26 cellular contexts compared by ENCODE assay signal in genomic region chr3:79538-79937, GRCh38.
DNase-seq lines count a peak whose midpoint lies in the region; ATAC-seq, FAIRE-seq and TF ChIP-seq lines count a peak whose summit lies in the region.
"Had no signal": no experiment of that assay in that cellular context is flagged by ENCODE, and none has a peak within 500 bp of the region (broad histone marks: within the 10 kb centered on the region; RNA-seq: fewer than 3 reads in every experiment).

No MANE protein-coding gene starts in this region.

- no peak overlapping the region for H2BK12ac ChIP-seq in H1 (ENCODE audit: low read depth, low read length)

- H3K4me3 ChIP-seq in HepG2 (replicated peaks in 1 of 3; ENCODE audit: insufficient read depth in 1 of 3, low read depth in 2 of 3, low read length in 3 of 3) (no peak overlapping the region), right lobe of liver (no peak overlapping the region), IMR-90 (ENCODE audit: insufficient read depth, low read depth, low read length) (no peak overlapping the region), H1 (ENCODE audit: extremely low read depth in 1 of 4, insufficient read depth in 2 of 4, low read depth in 3 of 4, low read length in 4 of 4) (no peak overlapping the region), right atrium auricular region (no peak overlapping the region)
- H3K4me3 ChIP-seq: BLaER1, GM12878 had no signal

- H4K20me1 ChIP-seq in HepG2 (ENCODE audit: insufficient read depth, low read length) (no peaks in the 10 kb centered on the region), IMR-90 (ENCODE audit: insufficient read depth, low read length) (no peaks in the 10 kb centered on the region), H1 (replicated peaks in 1 of 2; ENCODE audit: control insufficient read depth in 1 of 2, insufficient read depth in 2 of 2, low read length in 2 of 2) (no peaks in the 10 kb centered on the region)
- H4K20me1 ChIP-seq: BLaER1 had no signal

- ATAC-seq in HepG2 (no peak), right lobe of liver (no peak), IMR-90 (ENCODE audit: low read depth) (no peak)
- ATAC-seq: GM12878 had no signal

- H4K8ac ChIP-seq in IMR-90 (ENCODE audit: low read depth in 2 of 2, low read length in 2 of 2): no peak overlapping the region
- no peak overlapping the region for H4K8ac ChIP-seq in H1 (ENCODE audit: extremely low read depth, insufficient read depth, low read length)

- BruUV-seq in HepG2 (replicated peaks; lab: Mats Ljungman, UMichigan) (no TSS peak), IMR-90 (replicated peaks; lab: Mats Ljungman, UMichigan) (no TSS peak)

- H3K4me2 ChIP-seq in HepG2 (ENCODE audit: low read depth, low read length) (no peak overlapping the region), IMR-90 (ENCODE audit: low read depth, low read length) (no peak overlapping the region), H1 (ENCODE audit: insufficient read depth in 1 of 2, low read depth in 2 of 2, low read length in 2 of 2) (no peak overlapping the region)
- H3K4me2 ChIP-seq: BLaER1 had no signal

- H2BK15ac ChIP-seq in IMR-90 (ENCODE audit: low read depth, low read length) (no peak overlapping the region), H1 (ENCODE audit: low read length) (no peak overlapping the region)

- no peak overlapping the region for H2AK5ac ChIP-seq in IMR-90 (ENCODE audit: low read depth, low read length)
- H2AK5ac ChIP-seq in H1 (ENCODE audit: low read depth, low read length): no peak overlapping the region

- TF ChIP-seq RAD21 in HepG2 (CRISPR knock-in tag; IDR thresholded peaks at IDR 0.05) (no peak), IMR-90 (IDR thresholded peaks at IDR 0.05; ENCODE audit: low read length) (no peak), H1 (IDR thresholded peaks at IDR 0.05 in 1 of 2, conservative IDR thresholded peaks at IDR 0.05 in 1 of 2; ENCODE audit: low read depth in 2 of 2, low read length in 2 of 2) (no peak)

- intact Hi-C loops in HepG2 (cut with micrococcal nuclease; ENCODE audit: unreplicated experiment) (no loop called here), right lobe of liver (cut with DNase I) (no loop called here), IMR-90 (cut with micrococcal nuclease) (no loop called here), head of caudate nucleus (cut with DNase I) (no loop called here)

- no peak overlapping the region for H2AK9ac ChIP-seq in IMR-90 (replicated peaks; ENCODE audit: low read depth, low read length, poor library complexity)

- H2BK5ac ChIP-seq in IMR-90 (ENCODE audit: low read depth, low read length, poor library complexity, severe bottlenecking) (no peak overlapping the region), H1 (ENCODE audit: low read depth, low read length) (no peak overlapping the region)

- H3K4ac ChIP-seq in IMR-90 (ENCODE audit: low read depth, low read length) (no peak overlapping the region), H1 (replicated peaks; ENCODE audit: insufficient read length, low read depth, low read length) (no peak overlapping the region)

- TF ChIP-seq POLR2A in HepG2 (IDR thresholded peaks at IDR 0.05; ENCODE audit: insufficient read depth in 1 of 2, low read depth in 2 of 2, low read length in 2 of 2) (no peak), right lobe of liver (IDR thresholded peaks at IDR 0.05) (no peak), IMR-90 (IDR thresholded peaks at IDR 0.05; ENCODE audit: low read depth, low read length) (no peak), H1 (IDR thresholded peaks at IDR 0.05; ENCODE audit: control extremely low read depth in 1 of 2, low read depth in 2 of 2, low read length in 2 of 2) (no peak)

- WGBS in HepG2 (ENCODE audit: low lambda C conversion rate): 0% methylated on average over 2 of the region's 2 CpGs
- WGBS in right lobe of liver (ENCODE audit: insufficient coverage, low coverage, low lambda C conversion rate, missing lambda C conversion rate): 32% methylated on average over 2 of the region's 2 CpGs
- no CpG with 5 or more reads among the region's 2 CpGs for WGBS in IMR-90 (ENCODE audit: extremely low coverage in 2 of 2, insufficient read length in 1 of 2), 2 experiments
- 80% methylated on average over 2 of the region's 2 CpGs; no CpG with 5 or more reads in 1 of the 2 experiments for WGBS in H1 (ENCODE audit: extremely low coverage in 1 of 2, insufficient coverage in 1 of 2, insufficient read length in 1 of 2, insufficient replicate concordance in 2 of 2, low coverage in 1 of 2, low lambda C conversion rate in 2 of 2, missing lambda C conversion rate in 1 of 2), 2 experiments

- H3K4me1 ChIP-seq in HepG2 (ENCODE audit: insufficient read depth, low read length) (no peaks in the 10 kb centered on the region), right lobe of liver (no peaks in the 10 kb centered on the region), IMR-90 (ENCODE audit: control insufficient read depth, insufficient read depth, low read length) (no peaks in the 10 kb centered on the region), H1 (replicated peaks in 1 of 4; ENCODE audit: control insufficient read depth in 3 of 4, insufficient read depth in 4 of 4, low read length in 3 of 4) (no peaks in the 10 kb centered on the region), right atrium auricular region (peaks cover 0 to 10% of the 10 kb centered on the region in 2 donors)
- H3K4me1 ChIP-seq: BE2C had no signal

- no peaks in the 10 kb centered on the region for H3K9me1 ChIP-seq in IMR-90 (ENCODE audit: insufficient read depth, low read length)

- H3K23ac ChIP-seq in IMR-90 (ENCODE audit: low read depth, low read length) (no peak overlapping the region), H1 (ENCODE audit: insufficient read length) (no peak overlapping the region)

- no peak overlapping the region for H2BK20ac ChIP-seq in IMR-90 (ENCODE audit: low read depth, low read length)
- H2BK20ac ChIP-seq in H1 (ENCODE audit: low read length): no peak overlapping the region

- no peak for FAIRE-seq in HepG2 (lab: Jason Lieb, UNC)
- FAIRE-seq in H1 (lab: Jason Lieb, UNC): no peak
- FAIRE-seq: GM12892, GM18507 had no signal

- TF ChIP-seq CTCF in HepG2 (CRISPR knock-in tag; IDR thresholded peaks at IDR 0.05) (no peak), right lobe of liver (IDR thresholded peaks at IDR 0.05) (no peak), IMR-90 (conservative IDR thresholded peaks at IDR 0.05; ENCODE audit: low read depth, low read length) (no peak), H1 (IDR thresholded peaks at IDR 0.05; ENCODE audit: control extremely low read depth in 1 of 3, insufficient read depth in 1 of 3, low read depth in 1 of 3, low read length in 3 of 3) (no peak), right atrium auricular region (IDR thresholded peaks at IDR 0.05) (no peak)

- POLR2A ChIA-PET in HepG2 (lab: Yijun Ruan, JAX): no interaction called here
- POLR2A ChIA-PET in IMR-90 (lab: Charles Lee; ENCODE audit: unreplicated experiment): no interaction called here
- POLR2A ChIA-PET in H1 (lab: Charles Lee; ENCODE audit: partially characterized antibody): no interaction called here

- H3K36me3 ChIP-seq in HepG2 (replicated peaks in 1 of 2; ENCODE audit: control insufficient read depth in 1 of 2, insufficient read depth in 2 of 2, low read length in 2 of 2) (no peaks in the 10 kb centered on the region), right lobe of liver (no peaks in the 10 kb centered on the region), IMR-90 (ENCODE audit: control insufficient read depth, insufficient read depth, low read length) (no peaks in the 10 kb centered on the region), H1 (ENCODE audit: control insufficient read depth in 2 of 4, insufficient read depth in 4 of 4, low read length in 3 of 4) (no peaks in the 10 kb centered on the region), right atrium auricular region (no peaks in the 10 kb centered on the region)
- H3K36me3 ChIP-seq: BE2C, BLaER1 had no signal

- H3K9me3 ChIP-seq in HepG2 (ENCODE audit: low read length) (peaks cover 35% of the 10 kb centered on the region), right lobe of liver (no peaks in the 10 kb centered on the region), IMR-90 (ENCODE audit: control insufficient read depth, insufficient read depth, low read length) (peaks cover 3% of the 10 kb centered on the region; the same call in 1 of the 2 replicates), H1 (ENCODE audit: insufficient read depth in 2 of 2, low read depth in 1 of 2, low read length in 1 of 2) (no peaks in the 10 kb centered on the region), right atrium auricular region (no peaks in the 10 kb centered on the region)
- H3K9me3 ChIP-seq: BE2C, BLaER1 had no signal

- in situ Hi-C loops in HepG2 (cut with HindIII; ENCODE audit: extremely low pct_ligation_motif_present, low pct_unique_long_range_greater_than_20kb): no loop called here
- in situ Hi-C loops in IMR-90 (cut with MboI; ENCODE audit: low sequenced_read_pairs): no loop called here

- H3K79me1 ChIP-seq in IMR-90 (ENCODE audit: low read depth in 1 of 2, low read length in 2 of 2): no peaks in the 10 kb centered on the region
- H3K79me1 ChIP-seq in H1 (ENCODE audit: low read depth, low read length): no peaks in the 10 kb centered on the region

- no peak overlapping the region for H2AFZ ChIP-seq in HepG2 (ENCODE audit: low read length)
- H2AFZ ChIP-seq in IMR-90 (replicated peaks; ENCODE audit: low read length, poor library complexity): no peak overlapping the region
- H2AFZ ChIP-seq in H1 (ENCODE audit: low read length): no peak overlapping the region

- dilution Hi-C loops in IMR-90 (cut with HindIII; ENCODE audit: low sequenced_read_pairs, unreplicated experiment): no loop called here

- H3K18ac ChIP-seq in IMR-90 (ENCODE audit: low read depth, low read length) (no peak overlapping the region), H1 (ENCODE audit: extremely low read depth, low read length) (no peak overlapping the region)

- H4K91ac ChIP-seq in IMR-90 (ENCODE audit: insufficient read depth, low read depth, low read length) (no peak overlapping the region), H1 (replicated peaks; ENCODE audit: insufficient read length, low read length) (no peak overlapping the region)

- no peak overlapping the region for H3K27ac ChIP-seq in HepG2 (ENCODE audit: extremely low read length, insufficient read depth, low read length)
- no peak overlapping the region for H3K27ac ChIP-seq in right lobe of liver
- H3K27ac ChIP-seq in IMR-90 (ENCODE audit: insufficient read depth, low read length): no peak overlapping the region
- H3K27ac ChIP-seq in H1 (ENCODE audit: low read depth, low read length): no peak overlapping the region
- H3K27ac ChIP-seq in right atrium auricular region: no peak overlapping the region
- H3K27ac ChIP-seq: 22Rv1, BLaER1 had no signal

- DNase-seq in HepG2 (ENCODE audit: low spot score) (no peak), right lobe of liver (no peak), IMR-90 (no peak), H1 (ENCODE audit: low read depth in 1 of 2, low spot score in 2 of 2) (no peak), right atrium auricular region (ENCODE audit: low spot score) (no peak), NCI-H82 (lab: John Stamatoyannopoulos, UW) (no peak), head of caudate nucleus (no peak)
- DNase-seq: ACHN; BE2C; C1 segment of cervical spinal cord; CD4-positive, alpha-beta memory T cell; CD4-positive, CD25-positive, alpha-beta regulatory T cell; CD8-positive, alpha-beta memory T cell; COR-L47; DMS 273 treated with DMSO at 0.1 percent for 48 hours; DMS153; DMS53; DMS79; DND-41; EL; GDM1 had no signal

- no peak for TF ChIP-seq EP300 in HepG2 (IDR thresholded peaks at IDR 0.05; ENCODE audit: low read depth in 2 of 2, low read length in 2 of 2)
- TF ChIP-seq EP300 in HepG2 (CRISPR knock-in tag; IDR thresholded peaks at IDR 0.05; ENCODE audit: borderline replicate concordance): no peak
- no peak for TF ChIP-seq EP300 in H1 (IDR thresholded peaks at IDR 0.05; ENCODE audit: borderline replicate concordance in 1 of 2, low read depth in 2 of 2, low read length in 2 of 2)

- H3K79me2 ChIP-seq in HepG2 (ENCODE audit: insufficient read depth, low read length) (no peaks in the 10 kb centered on the region), H1 (ENCODE audit: control insufficient read depth in 1 of 2, insufficient read depth in 2 of 2, low read length in 2 of 2) (no peaks in the 10 kb centered on the region)

- H3K56ac ChIP-seq in IMR-90 (ENCODE audit: extremely low read depth, insufficient read depth, low read length): no peak overlapping the region
- H3K56ac ChIP-seq in H1 (replicated peaks; ENCODE audit: insufficient read length, low read depth, low read length): no peak overlapping the region

- H4K5ac ChIP-seq in IMR-90 (ENCODE audit: low read depth, low read length) (no peak overlapping the region), H1 (ENCODE audit: insufficient read length, low read depth, low read length) (no peak overlapping the region)

- H3K27me3 ChIP-seq in HepG2 (ENCODE audit: control insufficient read depth in 1 of 2, insufficient read depth in 2 of 2, low read length in 2 of 2) (no peaks in the 10 kb centered on the region), right lobe of liver (no peaks in the 10 kb centered on the region), IMR-90 (ENCODE audit: control insufficient read depth, insufficient read depth, low read length) (no peaks in the 10 kb centered on the region), H1 (replicated peaks in 1 of 4; ENCODE audit: control insufficient read depth in 3 of 4, extremely low read depth in 1 of 4, insufficient read depth in 3 of 4, low read length in 3 of 4) (no peaks in the 10 kb centered on the region), right atrium auricular region (no peaks in the 10 kb centered on the region)
- H3K27me3 ChIP-seq: BE2C, BLaER1 had no signal

- no peak overlapping the region for H2BK120ac ChIP-seq in IMR-90 (ENCODE audit: low read depth, low read length)
- no peak overlapping the region for H2BK120ac ChIP-seq in H1 (replicated peaks; ENCODE audit: low read depth, low read length)

- H3K9ac ChIP-seq in HepG2 (ENCODE audit: insufficient read depth, low read depth, low read length) (no peak overlapping the region), IMR-90 (ENCODE audit: low read depth, low read length) (no peak overlapping the region), H1 (replicated peaks in 1 of 4; ENCODE audit: extremely low read depth in 1 of 4, low read depth in 3 of 4, low read length in 3 of 4) (no peak overlapping the region)
- H3K9ac ChIP-seq: BLaER1 had no signal

- H3K14ac ChIP-seq in IMR-90 (replicated peaks; ENCODE audit: low read depth, low read length) (no peak overlapping the region), H1 (ENCODE audit: insufficient read length) (no peak overlapping the region)

- H3K23me2 ChIP-seq in H1 (ENCODE audit: low read depth, low read length): no peaks in the 10 kb centered on the region

- CTCF ChIA-PET in HepG2 (lab: Yijun Ruan, JAX; ENCODE audit: low intra/inter-chr PET ratio, low total read pairs): no interaction called here
- CTCF ChIA-PET in IMR-90 (lab: Yijun Ruan, JAX): no interaction called here
- CTCF ChIA-PET in H1 (lab: Charles Lee; ENCODE audit: partially characterized antibody): interaction anchor here (1.0 kb wide), 1 partner anchor 25 kb away, joined by 3 read pairs; no protein-coding TSS in a partner anchor

Comparison
In these comparisons a context has a peak if more than half of its experiments do, and no peak if none do; other contexts are left out.
1. Of the 41 proteins assayed by ChIP-seq in both HepG2 and H1: peak only in HepG2: none; only in H1: none; in both: MAFK; in neither: 40.